Comparison of ENCODE assay signal across 1 cellular context in the genomic region with DNA sequence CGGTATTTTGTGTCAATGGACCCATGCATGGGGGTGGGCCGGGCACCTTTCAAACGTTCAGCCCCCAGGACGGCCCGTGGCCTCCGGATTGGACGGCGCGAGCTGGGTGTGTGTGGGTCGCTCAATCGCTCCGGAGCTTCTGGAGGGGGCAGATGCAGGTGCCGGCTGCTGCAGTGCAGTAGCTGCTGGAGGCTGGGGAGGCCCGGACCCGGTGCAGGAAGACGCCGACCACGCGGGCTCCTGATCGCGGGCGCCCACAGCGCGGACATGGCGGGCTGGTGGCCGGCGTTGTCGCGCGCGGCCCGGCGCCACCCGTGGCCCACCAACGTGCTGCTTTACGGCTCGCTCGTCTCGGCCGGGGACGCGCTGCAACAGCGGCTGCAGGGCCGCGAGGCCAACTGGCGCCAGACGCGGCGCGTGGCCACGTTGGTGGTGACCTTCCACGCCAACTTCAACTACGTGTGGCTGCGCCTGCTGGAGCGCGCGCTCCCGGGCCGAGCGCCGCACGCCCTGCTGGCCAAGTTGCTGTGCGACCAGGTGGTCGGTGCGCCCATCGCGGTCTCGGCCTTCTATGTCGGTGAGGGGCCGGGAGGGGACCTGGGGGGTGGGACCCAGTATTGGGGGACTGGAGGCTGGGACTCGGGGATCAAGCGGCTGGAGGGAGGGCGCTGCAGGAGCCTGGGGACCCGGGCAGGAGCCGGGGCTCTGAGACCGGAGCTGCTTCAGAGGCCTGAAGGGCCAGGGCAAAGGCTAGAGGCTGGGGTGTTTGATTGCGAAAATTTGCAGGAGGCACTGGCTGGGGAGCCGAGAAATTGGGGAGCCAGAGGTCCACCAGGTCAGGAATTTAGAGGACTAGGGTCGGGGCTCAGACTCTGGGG.
TF ChIP-seq lines count a peak whose summit lies in the region.
"Not testable (repeated sequence)": the region's sequence is repeated elsewhere in the genome, so short reads cannot be mapped to it uniquely, and the experiment has no call there.

A gene (plus strand): TSS at position 124 of the 878 bp plus-strand sequence. CDS start 144 bp downstream, at position 268.

TF ChIP-seq in HepG2, 621 proteins besides CTCF, POLR2A, EP300 and RAD21 (continued from another document and continues in another):
- TF ChIP-seq, protein P1, sequence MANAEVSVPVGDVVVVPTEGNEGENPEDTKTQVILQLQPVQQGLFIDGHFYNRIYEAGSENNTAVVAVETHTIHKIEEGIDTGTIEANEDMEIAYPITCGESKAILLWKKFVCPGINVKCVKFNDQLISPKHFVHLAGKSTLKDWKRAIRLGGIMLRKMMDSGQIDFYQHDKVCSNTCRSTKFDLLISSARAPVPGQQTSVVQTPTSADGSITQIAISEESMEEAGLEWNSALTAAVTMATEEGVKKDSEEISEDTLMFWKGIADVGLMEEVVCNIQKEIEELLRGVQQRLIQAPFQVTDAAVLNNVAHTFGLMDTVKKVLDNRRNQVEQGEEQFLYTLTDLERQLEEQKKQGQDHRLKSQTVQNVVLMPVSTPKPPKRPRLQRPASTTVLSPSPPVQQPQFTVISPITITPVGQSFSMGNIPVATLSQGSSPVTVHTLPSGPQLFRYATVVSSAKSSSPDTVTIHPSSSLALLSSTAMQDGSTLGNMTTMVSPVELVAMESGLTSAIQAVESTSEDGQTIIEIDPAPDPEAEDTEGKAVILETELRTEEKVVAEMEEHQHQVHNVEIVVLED (CRISPR knock-in tag; IDR thresholded peaks at IDR 0.05; ENCODE audit: borderline replicate concordance), result peak; percentile 57
- TF ChIP-seq FOXO1 (CRISPR knock-in tag; IDR thresholded peaks at IDR 0.05), result peak; percentile 59; the same call in 1 of the 2 replicates
- TF ChIP-seq, protein P2, sequence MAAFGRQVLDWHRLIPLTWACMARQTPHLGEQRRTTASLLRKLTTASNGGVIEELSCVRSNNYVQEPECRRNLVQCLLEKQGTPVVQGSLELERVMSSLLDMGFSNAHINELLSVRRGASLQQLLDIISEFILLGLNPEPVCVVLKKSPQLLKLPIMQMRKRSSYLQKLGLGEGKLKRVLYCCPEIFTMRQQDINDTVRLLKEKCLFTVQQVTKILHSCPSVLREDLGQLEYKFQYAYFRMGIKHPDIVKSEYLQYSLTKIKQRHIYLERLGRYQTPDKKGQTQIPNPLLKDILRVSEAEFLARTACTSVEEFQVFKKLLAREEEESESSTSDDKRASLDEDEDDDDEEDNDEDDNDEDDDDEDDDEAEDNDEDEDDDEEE (CRISPR knock-in tag; IDR thresholded peaks at IDR 0.05), result peak; percentile 73; the same call in 1 of the 2 replicates
- peak; percentile 40; the same call in 1 of the 2 replicates for TF ChIP-seq THAP11 (CRISPR knock-in tag; IDR thresholded peaks at IDR 0.05)
- peak; percentile 85 for TF ChIP-seq ZNF709 (CRISPR knock-in tag; IDR thresholded peaks at IDR 0.05)
- TF ChIP-seq, protein P3, sequence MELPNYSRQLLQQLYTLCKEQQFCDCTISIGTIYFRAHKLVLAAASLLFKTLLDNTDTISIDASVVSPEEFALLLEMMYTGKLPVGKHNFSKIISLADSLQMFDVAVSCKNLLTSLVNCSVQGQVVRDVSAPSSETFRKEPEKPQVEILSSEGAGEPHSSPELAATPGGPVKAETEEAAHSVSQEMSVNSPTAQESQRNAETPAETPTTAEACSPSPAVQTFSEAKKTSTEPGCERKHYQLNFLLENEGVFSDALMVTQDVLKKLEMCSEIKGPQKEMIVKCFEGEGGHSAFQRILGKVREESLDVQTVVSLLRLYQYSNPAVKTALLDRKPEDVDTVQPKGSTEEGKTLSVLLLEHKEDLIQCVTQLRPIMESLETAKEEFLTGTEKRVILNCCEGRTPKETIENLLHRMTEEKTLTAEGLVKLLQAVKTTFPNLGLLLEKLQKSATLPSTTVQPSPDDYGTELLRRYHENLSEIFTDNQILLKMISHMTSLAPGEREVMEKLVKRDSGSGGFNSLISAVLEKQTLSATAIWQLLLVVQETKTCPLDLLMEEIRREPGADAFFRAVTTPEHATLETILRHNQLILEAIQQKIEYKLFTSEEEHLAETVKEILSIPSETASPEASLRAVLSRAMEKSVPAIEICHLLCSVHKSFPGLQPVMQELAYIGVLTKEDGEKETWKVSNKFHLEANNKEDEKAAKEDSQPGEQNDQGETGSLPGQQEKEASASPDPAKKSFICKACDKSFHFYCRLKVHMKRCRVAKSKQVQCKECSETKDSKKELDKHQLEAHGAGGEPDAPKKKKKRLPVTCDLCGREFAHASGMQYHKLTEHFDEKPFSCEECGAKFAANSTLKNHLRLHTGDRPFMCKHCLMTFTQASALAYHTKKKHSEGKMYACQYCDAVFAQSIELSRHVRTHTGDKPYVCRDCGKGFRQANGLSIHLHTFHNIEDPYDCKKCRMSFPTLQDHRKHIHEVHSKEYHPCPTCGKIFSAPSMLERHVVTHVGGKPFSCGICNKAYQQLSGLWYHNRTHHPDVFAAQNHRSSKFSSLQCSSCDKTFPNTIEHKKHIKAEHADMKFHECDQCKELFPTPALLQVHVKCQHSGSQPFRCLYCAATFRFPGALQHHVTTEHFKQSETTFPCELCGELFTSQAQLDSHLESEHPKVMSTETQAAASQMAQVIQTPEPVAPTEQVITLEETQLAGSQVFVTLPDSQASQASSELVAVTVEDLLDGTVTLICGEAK (IDR thresholded peaks at IDR 0.05), result not testable (repeated sequence)
- TF ChIP-seq, protein P3 (CRISPR knock-in tag; IDR thresholded peaks at IDR 0.05), result peak; percentile 85
- peak; percentile 95 for TF ChIP-seq ZNF761 (CRISPR knock-in tag; conservative IDR thresholded peaks at IDR 0.05)
- TF ChIP-seq ZNF160 (CRISPR knock-in tag; IDR thresholded peaks at IDR 0.05), result peak; percentile 77; the same call in 1 of the 2 replicates
- TF ChIP-seq ZNF747 (CRISPR knock-in tag; IDR thresholded peaks at IDR 0.05; ENCODE audit: borderline replicate concordance), result peak; percentile 11; the same call in 1 of the 2 replicates
- TF ChIP-seq ZNF292 (CRISPR knock-in tag; IDR thresholded peaks at IDR 0.05; ENCODE audit: borderline replicate concordance, low read depth), result peak; percentile 75; the same call in 1 of the 2 replicates
- peak; percentile 54; the same call in 1 of the 2 replicates for TF ChIP-seq ZNF121 (CRISPR knock-in tag; IDR thresholded peaks at IDR 0.05)
- TF ChIP-seq, protein P4, sequence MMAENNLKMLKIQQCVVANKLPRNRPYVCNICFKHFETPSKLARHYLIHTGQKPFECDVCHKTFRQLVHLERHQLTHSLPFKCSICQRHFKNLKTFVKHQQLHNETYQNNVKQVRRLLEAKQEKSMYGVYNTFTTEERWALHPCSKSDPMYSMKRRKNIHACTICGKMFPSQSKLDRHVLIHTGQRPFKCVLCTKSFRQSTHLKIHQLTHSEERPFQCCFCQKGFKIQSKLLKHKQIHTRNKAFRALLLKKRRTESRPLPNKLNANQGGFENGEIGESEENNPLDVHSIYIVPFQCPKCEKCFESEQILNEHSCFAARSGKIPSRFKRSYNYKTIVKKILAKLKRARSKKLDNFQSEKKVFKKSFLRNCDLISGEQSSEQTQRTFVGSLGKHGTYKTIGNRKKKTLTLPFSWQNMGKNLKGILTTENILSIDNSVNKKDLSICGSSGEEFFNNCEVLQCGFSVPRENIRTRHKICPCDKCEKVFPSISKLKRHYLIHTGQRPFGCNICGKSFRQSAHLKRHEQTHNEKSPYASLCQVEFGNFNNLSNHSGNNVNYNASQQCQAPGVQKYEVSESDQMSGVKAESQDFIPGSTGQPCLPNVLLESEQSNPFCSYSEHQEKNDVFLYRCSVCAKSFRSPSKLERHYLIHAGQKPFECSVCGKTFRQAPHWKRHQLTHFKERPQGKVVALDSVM (CRISPR knock-in tag; IDR thresholded peaks at IDR 0.05), result peak; percentile 89
- TF ChIP-seq KAT8 (CRISPR knock-in tag; IDR thresholded peaks at IDR 0.05), result peak; percentile 23; the same call in 1 of the 2 replicates
- TF ChIP-seq ELF3 (CRISPR knock-in tag; IDR thresholded peaks at IDR 0.05), result peak; percentile 34; the same call in 1 of the 2 replicates
- TF ChIP-seq, protein P5, sequence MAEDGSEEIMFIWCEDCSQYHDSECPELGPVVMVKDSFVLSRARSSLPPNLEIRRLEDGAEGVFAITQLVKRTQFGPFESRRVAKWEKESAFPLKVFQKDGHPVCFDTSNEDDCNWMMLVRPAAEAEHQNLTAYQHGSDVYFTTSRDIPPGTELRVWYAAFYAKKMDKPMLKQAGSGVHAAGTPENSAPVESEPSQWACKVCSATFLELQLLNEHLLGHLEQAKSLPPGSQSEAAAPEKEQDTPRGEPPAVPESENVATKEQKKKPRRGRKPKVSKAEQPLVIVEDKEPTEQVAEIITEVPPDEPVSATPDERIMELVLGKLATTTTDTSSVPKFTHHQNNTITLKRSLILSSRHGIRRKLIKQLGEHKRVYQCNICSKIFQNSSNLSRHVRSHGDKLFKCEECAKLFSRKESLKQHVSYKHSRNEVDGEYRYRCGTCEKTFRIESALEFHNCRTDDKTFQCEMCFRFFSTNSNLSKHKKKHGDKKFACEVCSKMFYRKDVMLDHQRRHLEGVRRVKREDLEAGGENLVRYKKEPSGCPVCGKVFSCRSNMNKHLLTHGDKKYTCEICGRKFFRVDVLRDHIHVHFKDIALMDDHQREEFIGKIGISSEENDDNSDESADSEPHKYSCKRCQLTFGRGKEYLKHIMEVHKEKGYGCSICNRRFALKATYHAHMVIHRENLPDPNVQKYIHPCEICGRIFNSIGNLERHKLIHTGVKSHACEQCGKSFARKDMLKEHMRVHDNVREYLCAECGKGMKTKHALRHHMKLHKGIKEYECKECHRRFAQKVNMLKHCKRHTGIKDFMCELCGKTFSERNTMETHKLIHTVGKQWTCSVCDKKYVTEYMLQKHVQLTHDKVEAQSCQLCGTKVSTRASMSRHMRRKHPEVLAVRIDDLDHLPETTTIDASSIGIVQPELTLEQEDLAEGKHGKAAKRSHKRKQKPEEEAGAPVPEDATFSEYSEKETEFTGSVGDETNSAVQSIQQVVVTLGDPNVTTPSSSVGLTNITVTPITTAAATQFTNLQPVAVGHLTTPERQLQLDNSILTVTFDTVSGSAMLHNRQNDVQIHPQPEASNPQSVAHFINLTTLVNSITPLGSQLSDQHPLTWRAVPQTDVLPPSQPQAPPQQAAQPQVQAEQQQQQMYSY (CRISPR knock-in tag; IDR thresholded peaks at IDR 0.05), result peak; percentile 39; the same call in 1 of the 2 replicates
- TF ChIP-seq, protein P6, sequence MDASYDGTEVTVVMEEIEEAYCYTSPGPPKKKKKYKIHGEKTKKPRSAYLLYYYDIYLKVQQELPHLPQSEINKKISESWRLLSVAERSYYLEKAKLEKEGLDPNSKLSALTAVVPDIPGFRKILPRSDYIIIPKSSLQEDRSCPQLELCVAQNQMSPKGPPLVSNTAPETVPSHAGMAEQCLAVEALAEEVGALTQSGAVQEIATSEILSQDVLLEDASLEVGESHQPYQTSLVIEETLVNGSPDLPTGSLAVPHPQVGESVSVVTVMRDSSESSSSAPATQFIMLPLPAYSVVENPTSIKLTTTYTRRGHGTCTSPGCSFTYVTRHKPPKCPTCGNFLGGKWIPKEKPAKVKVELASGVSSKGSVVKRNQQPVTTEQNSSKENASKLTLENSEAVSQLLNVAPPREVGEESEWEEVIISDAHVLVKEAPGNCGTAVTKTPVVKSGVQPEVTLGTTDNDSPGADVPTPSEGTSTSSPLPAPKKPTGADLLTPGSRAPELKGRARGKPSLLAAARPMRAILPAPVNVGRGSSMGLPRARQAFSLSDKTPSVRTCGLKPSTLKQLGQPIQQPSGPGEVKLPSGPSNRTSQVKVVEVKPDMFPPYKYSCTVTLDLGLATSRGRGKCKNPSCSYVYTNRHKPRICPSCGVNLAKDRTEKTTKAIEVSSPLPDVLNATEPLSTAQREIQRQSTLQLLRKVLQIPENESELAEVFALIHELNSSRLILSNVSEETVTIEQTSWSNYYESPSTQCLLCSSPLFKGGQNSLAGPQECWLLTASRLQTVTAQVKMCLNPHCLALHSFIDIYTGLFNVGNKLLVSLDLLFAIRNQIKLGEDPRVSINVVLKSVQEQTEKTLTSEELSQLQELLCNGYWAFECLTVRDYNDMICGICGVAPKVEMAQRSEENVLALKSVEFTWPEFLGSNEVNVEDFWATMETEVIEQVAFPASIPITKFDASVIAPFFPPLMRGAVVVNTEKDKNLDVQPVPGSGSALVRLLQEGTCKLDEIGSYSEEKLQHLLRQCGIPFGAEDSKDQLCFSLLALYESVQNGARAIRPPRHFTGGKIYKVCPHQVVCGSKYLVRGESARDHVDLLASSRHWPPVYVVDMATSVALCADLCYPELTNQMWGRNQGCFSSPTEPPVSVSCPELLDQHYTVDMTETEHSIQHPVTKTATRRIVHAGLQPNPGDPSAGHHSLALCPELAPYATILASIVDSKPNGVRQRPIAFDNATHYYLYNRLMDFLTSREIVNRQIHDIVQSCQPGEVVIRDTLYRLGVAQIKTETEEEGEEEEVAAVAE (CRISPR knock-in tag; IDR thresholded peaks at IDR 0.05; ENCODE audit: borderline replicate concordance), result peak; percentile 74; the same call in 1 of the 2 replicates
- 0 out of 2 replicates have a peak, but pooled peaks have one; percentile 58 for TF ChIP-seq SMYD3 (CRISPR knock-in tag; IDR thresholded peaks at IDR 0.05)
